ENCODE assay signal across 26 cellular contexts in genomic region chr3:154976072-154976983, GRCh38.
"Had no signal": no experiment of that assay in that cellular context is flagged by ENCODE, and none has a peak within 500 bp of the region (broad histone marks: within the 10 kb centered on the region; RNA-seq: fewer than 3 reads in every experiment).

No MANE protein-coding gene starts in this region.

- H3K4me1 ChIP-seq: parathyroid adenoma, right lobe of liver, testis, vagina had no signal

- ATAC-seq: heart left ventricle; left lung; lower lobe of right lung; stimulated activated memory B cell treated with anti-CD40 and anti-IgM and Interleukin-4, amounts not matched to agents 10 μg/mL and 1 μg/mL and 100 μg/mL, for 72 hours; stimulated activated naive CD8-positive, alpha-beta T cell treated with anti-CD3 and anti-CD28 coated beads, Interleukin-15, amount 100 ng/mL, for 72 hours; upper lobe of right lung had no signal

- H3K27me3 ChIP-seq: esophagus squamous epithelium, heart left ventricle, left lung, right lobe of liver, testis, tibial nerve, upper lobe of right lung, vagina had no signal

- H2AFZ ChIP-seq: parathyroid adenoma had no signal

- H3K27ac Mint-ChIP-seq: naive B cell; nephron; stimulated activated memory B cell treated with anti-CD40 and anti-IgM and Interleukin-4, amounts not matched to agents 10 μg/mL and 1 μg/mL and 100 μg/mL, for 72 hours; stimulated activated naive CD8-positive, alpha-beta T cell treated with anti-CD3 and anti-CD28 coated beads, Interleukin-15, amount 100 ng/mL, for 72 hours had no signal

- DNase-seq: cortex of kidney; effector memory CD4-positive, alpha-beta T cell; esophagus squamous epithelium; hippocampal formation; mesenchymal stem cell; midbrain; naive B cell; retina; stimulated activated CD4-positive, alpha-beta T cell treated with anti-CD3 and anti-CD28 coated beads, Interleukin-4, amount 100 ng/mL, for 1 hour; stimulated activated naive CD8-positive, alpha-beta T cell treated with anti-CD3 and anti-CD28 coated beads, Interleukin-15, amount 100 ng/mL, for 72 hours; testis had no signal

- FAIRE-seq: endometrium, frontal cortex, islet of Langerhans had no signal

- H3K79me2 ChIP-seq: parathyroid adenoma had no signal

- H3K9ac ChIP-seq: parathyroid adenoma had no signal

- H3K4me1 Mint-ChIP-seq: naive B cell; stimulated activated memory B cell treated with anti-CD40 and anti-IgM and Interleukin-4, amounts not matched to agents 10 μg/mL and 1 μg/mL and 100 μg/mL, for 72 hours; stimulated activated naive CD8-positive, alpha-beta T cell treated with anti-CD3 and anti-CD28 coated beads, Interleukin-15, amount 100 ng/mL, for 72 hours had no signal

- H3K36me3 ChIP-seq: esophagus squamous epithelium, heart left ventricle, left lung, lower lobe of right lung, prostate gland, right lobe of liver, tibial nerve, upper lobe of right lung, vagina had no signal

- H3K4me3 Mint-ChIP-seq: naive B cell; nephron; stimulated activated memory B cell treated with anti-CD40 and anti-IgM and Interleukin-4, amounts not matched to agents 10 μg/mL and 1 μg/mL and 100 μg/mL, for 72 hours; stimulated activated naive CD8-positive, alpha-beta T cell treated with anti-CD3 and anti-CD28 coated beads, Interleukin-15, amount 100 ng/mL, for 72 hours had no signal

- H3K27me3 Mint-ChIP-seq: naive B cell; stimulated activated memory B cell treated with anti-CD40 and anti-IgM and Interleukin-4, amounts not matched to agents 10 μg/mL and 1 μg/mL and 100 μg/mL, for 72 hours; stimulated activated naive CD8-positive, alpha-beta T cell treated with anti-CD3 and anti-CD28 coated beads, Interleukin-15, amount 100 ng/mL, for 72 hours had no signal

- H3K36me3 Mint-ChIP-seq: naive B cell; stimulated activated memory B cell treated with anti-CD40 and anti-IgM and Interleukin-4, amounts not matched to agents 10 μg/mL and 1 μg/mL and 100 μg/mL, for 72 hours had no signal

- H3K4me3 ChIP-seq: esophagus squamous epithelium, heart left ventricle, left lung, lower lobe of right lung, prostate gland, right lobe of liver, testis, tibial nerve, upper lobe of right lung, vagina had no signal

- H3K9me3 ChIP-seq: esophagus squamous epithelium, heart left ventricle, left lung, lower lobe of right lung, prostate gland, right lobe of liver, testis, tibial nerve, upper lobe of right lung, vagina had no signal

- H3K9me3 Mint-ChIP-seq: naive B cell; nephron; stimulated activated memory B cell treated with anti-CD40 and anti-IgM and Interleukin-4, amounts not matched to agents 10 μg/mL and 1 μg/mL and 100 μg/mL, for 72 hours had no signal

- H3K27ac ChIP-seq: epithelial cell of prostate, esophagus squamous epithelium, heart left ventricle, lower lobe of right lung, parathyroid adenoma, prostate gland, right lobe of liver, testis, tibial nerve, upper lobe of right lung, vagina had no signal
